Comparison of ENCODE assay signal across 8 cellular contexts in genomic region chr11:113874920-113875413, GRCh38. TPM values are rescaled to one million over a fixed set of nuclear protein-coding genes. Genes with fewer than 3 reads are reported as not detected.
DNase-seq lines count a peak whose midpoint lies in the region; ATAC-seq and TF ChIP-seq lines count a peak whose summit lies in the region.

No MANE protein-coding gene starts in this region.

- ATAC-seq in HG03039 (IDR thresholded peaks at IDR 0.05; ENCODE audit: unreplicated experiment) (peak; percentile 63), RWPE2 (ENCODE audit: low read depth) (peak; percentile 68)

- H3K36me3 ChIP-seq in RWPE2 (ENCODE audit: low read depth) (peaks cover 4% of the 10 kb centered on the region; the same call in 1 of the 2 replicates), ectodermal cell (ENCODE audit: control insufficient read depth, insufficient read depth, low read length) (no peaks in the 10 kb centered on the region), muscle layer of duodenum (ENCODE audit: control insufficient read depth in 1 of 2, insufficient read depth in 2 of 2, low read length in 2 of 2) (no peaks in the 10 kb centered on the region), thyroid gland (no peaks in the 10 kb centered on the region)

- DNase-seq in activated T-cell treated with anti-CD3 and anti-CD28 coated beads for 24 hours (ENCODE audit: low read depth) (peak; percentile 32), RWPE2 (ENCODE audit: low spot score) (no peak), thyroid gland (peak in 1 of 2 donors; percentile 42)
- DNase-seq in activated T-cell treated with anti-CD3 and anti-CD28 coated beads, Interleukin-2, amount 50 U/mL, for 48 hours, result no peak
- DNase-seq in activated effector memory CD4-positive, alpha-beta T cell treated with Interleukin-2 at 50 U/mL for 16 hours, result no peak

- 0 to 1% methylated on average over 35 of the region's 35 CpGs for WGBS in ectodermal cell, 2 experiments
- 1 to 2% methylated on average over 15 to 17 of the region's 35 CpGs for WGBS in thyroid gland, 2 donors

- H3K27ac ChIP-seq in RWPE2 (ENCODE audit: poor library complexity, severe bottlenecking), result peak overlapping the region; percentile 45
- H3K27ac ChIP-seq in ectodermal cell (ENCODE audit: insufficient read depth, low read depth, low read length, poor library complexity, severe bottlenecking), result no peak overlapping the region
- peak overlapping the region; percentile 67 for H3K27ac ChIP-seq in muscle layer of duodenum (ENCODE audit: low read length)
- H3K27ac ChIP-seq in thyroid gland, result peak overlapping the region in 2 of 3 donors; percentile 41 to 71

- intact Hi-C loops in thyroid gland (cut with DNase I), result no loop called here

- peak overlapping the region; percentile 95 for H3K4me3 ChIP-seq in RWPE2 (ENCODE audit: severe bottlenecking)
- peak overlapping the region; percentile 65 for H3K4me3 ChIP-seq in ectodermal cell (ENCODE audit: insufficient read depth, low read depth, low read length)
- peak overlapping the region; percentile 79 to 86 for H3K4me3 ChIP-seq in muscle layer of duodenum (ENCODE audit: low read depth in 1 of 2, low read length in 2 of 2)
- peak overlapping the region; percentile 18 to 62 (median 57) for H3K4me3 ChIP-seq in thyroid gland (replicated peaks in 1 of 3)

- peak; percentile 8 for TF ChIP-seq CTCF in RWPE2 (IDR thresholded peaks at IDR 0.05; ENCODE audit: poor library complexity, severe bottlenecking)
- peak in 3 of 6 experiments; percentile 11 to 21 (median 19) for TF ChIP-seq CTCF in thyroid gland (IDR thresholded peaks at IDR 0.05)

- H3K9me3 ChIP-seq in RWPE2 (ENCODE audit: severe bottlenecking) (no peaks in the 10 kb centered on the region), ectodermal cell (ENCODE audit: control insufficient read depth, low read length) (no peaks in the 10 kb centered on the region), muscle layer of duodenum (ENCODE audit: control insufficient read depth in 1 of 2, low read length in 2 of 2) (no peaks in the 10 kb centered on the region), thyroid gland (no peaks in the 10 kb centered on the region)

- H3K27me3 ChIP-seq in RWPE2 (ENCODE audit: insufficient read depth, poor library complexity, severe bottlenecking) (no peaks in the 10 kb centered on the region), ectodermal cell (ENCODE audit: control insufficient read depth, insufficient read depth, low read length, poor library complexity, severe bottlenecking) (peaks cover 14% of the 10 kb centered on the region), muscle layer of duodenum (ENCODE audit: low read depth, low read length) (no peaks in the 10 kb centered on the region), thyroid gland (no peaks in the 10 kb centered on the region)

- TF ChIP-seq POLR2A in thyroid gland (IDR thresholded peaks at IDR 0.05), result no peak

- H3K4me1 ChIP-seq in RWPE2 (ENCODE audit: insufficient read depth, poor library complexity, severe bottlenecking) (peaks cover 7% of the 10 kb centered on the region), ectodermal cell (ENCODE audit: control insufficient read depth, insufficient read depth, low read length) (peaks cover 8% of the 10 kb centered on the region), muscle layer of duodenum (ENCODE audit: control insufficient read depth in 1 of 2, insufficient read depth in 2 of 2, low read length in 2 of 2) (peaks cover 3 to 20% of the 10 kb centered on the region in 2 donors), thyroid gland (peaks cover 8 to 9% of the 10 kb centered on the region in 2 donors)

RNA-seq across cellular contexts. Expression of gene USP28, which starts 0.4 kb away (rescaled TPM):
- polyA plus RNA-seq in ectodermal cell (2013, experiment 1 of 4), result 24.3 TPM
- 22.0 TPM for polyA plus RNA-seq in ectodermal cell (2013, experiment 2 of 4)
- 15.3 TPM for polyA plus RNA-seq in ectodermal cell (2013, experiment 3 of 4)
- 20.3 TPM for polyA plus RNA-seq in ectodermal cell (2013, experiment 4 of 4)
- 10 to 100 TPM; 15.3 to 36.7 (median 26.2) TPM for total RNA-seq in thyroid gland

RNA-seq across cellular contexts. Expression of gene HTR3B, which starts 29.6 kb away (rescaled TPM):
- polyA plus RNA-seq in ectodermal cell (2013, experiment 1 of 4), result not detected
- polyA plus RNA-seq in ectodermal cell (2013, experiment 2 of 4), result not detected
- polyA plus RNA-seq in ectodermal cell (2013, experiment 3 of 4), result not detected
- not detected for polyA plus RNA-seq in ectodermal cell (2013, experiment 4 of 4)
- not detected for total RNA-seq in thyroid gland
